Comparison of ENCODE assay signal across 23 cellular contexts in the genomic region with DNA sequence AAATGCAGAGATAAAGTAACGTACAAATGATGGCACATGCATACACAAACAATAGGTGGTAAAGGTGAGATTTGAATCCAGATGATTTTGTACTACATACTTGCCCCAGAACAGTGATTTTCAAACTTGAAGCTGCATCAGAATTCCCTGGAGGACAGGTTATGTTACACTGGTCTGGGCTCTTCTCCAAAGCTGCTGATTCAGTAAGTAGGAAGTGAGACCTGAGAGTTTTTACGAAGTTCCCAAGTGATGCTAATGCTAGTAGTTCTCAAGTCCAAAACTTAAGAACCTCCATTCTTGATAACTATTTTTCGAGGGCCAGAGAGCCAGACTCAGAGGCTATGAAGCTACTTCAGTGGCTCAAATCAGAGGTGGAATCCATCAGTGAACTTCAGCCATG.
"Had no signal": no experiment of that assay in that cellular context is flagged by ENCODE, and none has a peak within 500 bp of the region (broad histone marks: within the 10 kb centered on the region; RNA-seq: fewer than 3 reads in every experiment).

No MANE protein-coding gene starts in this region.

- H3K9me3 ChIP-seq: esophagus squamous epithelium, mucosa of descending colon, right lobe of liver, thoracic aorta, tibial nerve, upper lobe of left lung had no signal

- H3K79me2 ChIP-seq: parathyroid adenoma had no signal

- H3K36me3 ChIP-seq: esophagus squamous epithelium, neural progenitor cell, right lobe of liver, thoracic aorta, tibial nerve, upper lobe of left lung had no signal

- H3K27me3 ChIP-seq: esophagus squamous epithelium, neural progenitor cell, right lobe of liver, tibial nerve, upper lobe of left lung had no signal

- H3K4me3 ChIP-seq: esophagus squamous epithelium, mucosa of descending colon, neural progenitor cell, right lobe of liver, smooth muscle cell, thoracic aorta, tibial nerve, upper lobe of left lung had no signal

- H2AFZ ChIP-seq: neural progenitor cell, parathyroid adenoma had no signal

- H3K9ac ChIP-seq: neural progenitor cell, parathyroid adenoma had no signal

- DNase-seq: cortex of kidney; effector memory CD8-positive, alpha-beta T cell; erythroblast; esophagus squamous epithelium; foreskin melanocyte; glutamatergic neuron; kidney; mesenchymal stem cell; mucosa of descending colon; naive thymus-derived CD4-positive, alpha-beta T cell; right lobe of liver; stimulated activated CD4-positive, alpha-beta T cell treated with anti-CD3 and anti-CD28 coated beads, Interleukin-12 subunit alpha, Interleukin-12 subunit beta, amount 100 ng/mL, for 4 hours; stimulated activated CD4-positive, alpha-beta T cell treated with anti-CD3 and anti-CD28 coated beads, Interleukin-2, amount 100 ng/mL, for 24 hours; stimulated activated CD4-positive, alpha-beta T cell treated with anti-CD3 and anti-CD28 coated beads, Interleukin-4, amount 100 ng/mL, for 24 hours; stimulated activated naive CD8-positive, alpha-beta T cell treated with anti-CD3 and anti-CD28 coated beads, Interleukin-15, Interleukin-2, amounts not matched to agents 100 U/mL and 50 U/mL, for 24 hours; upper lobe of left lung had no signal

- H3K4me1 ChIP-seq: esophagus squamous epithelium, neural progenitor cell, parathyroid adenoma, right lobe of liver, tibial nerve, upper lobe of left lung had no signal

- H3K27ac ChIP-seq: esophagus squamous epithelium, neural progenitor cell, parathyroid adenoma, right lobe of liver, thoracic aorta, tibial nerve, upper lobe of left lung had no signal

- H3K4me2 ChIP-seq: neural progenitor cell, smooth muscle cell had no signal

- ATAC-seq: effector memory CD8-positive, alpha-beta T cell; left lobe of liver; mucosa of descending colon; naive thymus-derived CD4-positive, alpha-beta T cell; right lobe of liver; stimulated activated memory B cell treated with anti-CD40 and anti-IgM and Interleukin-4, amounts not matched to agents 10 μg/mL and 1 μg/mL and 100 μg/mL, for 72 hours; stimulated activated naive CD8-positive, alpha-beta T cell treated with anti-CD3 and anti-CD28 coated beads, Interleukin-15, Interleukin-2, amounts not matched to agents 100 U/mL and 50 U/mL, for 24 hours had no signal
